ENCODE assay signal across 24 cellular contexts in genomic region chr14:49212721-49213120, GRCh38.
"Had no signal": no experiment of that assay in that cellular context is flagged by ENCODE, and none has a peak within 500 bp of the region (broad histone marks: within the 10 kb centered on the region; RNA-seq: fewer than 3 reads in every experiment).

No MANE protein-coding gene starts in this region.

- H3K9me3 ChIP-seq: esophagus squamous epithelium, lower lobe of right lung, sigmoid colon, stomach, testis, vagina had no signal

- DNase-seq: activated CD4-positive, alpha-beta T cell treated with anti-CD3 and anti-CD28 coated beads, Interleukin-2, amount 10 ng/mL, durations not matched to agents 7 days and 5 days; activated CD4-positive, CD25-positive, alpha-beta regulatory T cell treated with anti-CD3 and anti-CD28 coated beads, Interleukin-2, amount 50 U/mL, for 72 hours; activated CD8-positive, alpha-beta T cell treated with anti-CD3 and anti-CD28 coated beads, Interleukin-2, amount 10 ng/mL, durations not matched to agents 7 days and 5 days; activated naive CD4-positive, alpha-beta T cell; activated T-cell treated with anti-CD3 and anti-CD28 coated beads, Interleukin-2, amount 50 U/mL, for 1 hour; cerebellar nuclear complex; endodermal cell; esophagus squamous epithelium; foreskin keratinocyte; lower lobe of right lung; naive thymus-derived CD4-positive, alpha-beta T cell; occipital lobe; posterior cingulate gyrus; sigmoid colon; stimulated activated CD4-positive, alpha-beta T cell treated with anti-CD3 and anti-CD28 coated beads, Interleukin-15, amount 100 ng/mL, for 24 hours; stomach; T-helper 2 cell; testis; trophoblast cell; WERI-Rb-1 had no signal

- H3K36me3 ChIP-seq: esophagus squamous epithelium, lower lobe of right lung, sigmoid colon, stomach, vagina, WERI-Rb-1 had no signal

- H3K4me3 ChIP-seq: coronary artery, esophagus squamous epithelium, lower lobe of right lung, sigmoid colon, smooth muscle cell, stomach, testis, vagina had no signal

- ATAC-seq: activated CD8-positive, alpha-beta T cell treated with anti-CD3 and anti-CD28 coated beads, Interleukin-2, amount 10 ng/mL, durations not matched to agents 7 days and 5 days; foreskin keratinocyte; lower lobe of right lung; naive thymus-derived CD4-positive, alpha-beta T cell; stimulated activated memory B cell treated with anti-CD40 and anti-IgM and Interleukin-4, amounts not matched to agents 10 μg/mL and 1 μg/mL and 100 μg/mL, for 72 hours had no signal

- H3K27ac ChIP-seq: coronary artery, foreskin keratinocyte, lower lobe of right lung, sigmoid colon, stomach, testis, vagina, WERI-Rb-1 had no signal

- H3K4me2 ChIP-seq: smooth muscle cell had no signal

- H3K4me1 ChIP-seq: esophagus squamous epithelium, foreskin keratinocyte, lower lobe of right lung, sigmoid colon, stomach, testis, vagina had no signal

- H3K27me3 ChIP-seq: esophagus squamous epithelium, foreskin keratinocyte, sigmoid colon, stomach, testis, vagina had no signal
